In genomic region chr5:140402258-140403074, GRCh38 we compare ENCODE assay signal across 8 cellular contexts. TPM values are rescaled to one million over a fixed set of nuclear protein-coding genes. Genes with fewer than 3 reads are reported as not detected.
DNase-seq lines count a peak whose midpoint lies in the region; ATAC-seq and TF ChIP-seq lines count a peak whose summit lies in the region.

No MANE protein-coding gene starts in this region.

- no peaks in the 10 kb centered on the region; the same call in 1 of the 2 replicates for H3K9me3 ChIP-seq in AG04450 (ENCODE audit: control insufficient read depth, insufficient read depth, low read length)

- peak; percentile 1 for ATAC-seq in GM19351 (IDR thresholded peaks at IDR 0.05; ENCODE audit: unreplicated experiment)

- no peaks in the 10 kb centered on the region for H3K27me3 ChIP-seq in AG04450 (ENCODE audit: control insufficient read depth, insufficient read depth, low read length)

- H3K4me3 ChIP-seq in AG04450 (ENCODE audit: low read depth, low read length) = peak overlapping the region; percentile 93

- peak overlapping the region; percentile 11 for H3K27ac ChIP-seq in AG04450 (ENCODE audit: low read depth, low read length)

- TF ChIP-seq CTCF in AG04450 (IDR thresholded peaks at IDR 0.05; ENCODE audit: low read depth, low read length) = no peak

- POLR2A ChIA-PET in AG04450 (lab: Yijun Ruan, JAX) = interaction anchor here (0.7 to 1.1 kb wide), 4 partner anchors 80 to 298 kb away, joined by 3 to 7 read pairs (median 6); partner anchors contain the start of genes HARS1, HARS2 and ZMAT2

- CTCF ChIA-PET in AG04450 (lab: Charles Lee) = interaction anchor here (0.5 to 1.8 kb wide), 4 partner anchors 30 to 1158 kb away, joined by 4 to 6 read pairs (median 4); no protein-coding TSS in a partner anchor

- DNase-seq in AG04450 (ENCODE audit: low read depth, low spot score) (no peak), NCI-H226 (peak; percentile 57), ecto neural progenitor cell (ENCODE audit: low spot score) (peak; percentile 73), medulla oblongata (ENCODE audit: extremely low spot score) (peak; percentile 46), GM19240 (ENCODE audit: insufficient read length, low spot score) (no peak)
- peak; percentile 40 to 42 for DNase-seq in activated CD4-positive, alpha-beta T cell treated with anti-CD3 and anti-CD28 coated beads, Interleukin-2, amount 50 U/mL, for 4 hours
- peak; percentile 22 to 35 for DNase-seq in stimulated activated CD8-positive, alpha-beta memory T cell treated with anti-CD3 and anti-CD28 coated beads, Interleukin-15, amount 100 ng/mL, for 4 hours (ENCODE audit: low read depth in 2 of 2)

RNA-seq across cellular contexts. Expression of gene ANKHD1, which starts 0.8 kb away (rescaled TPM):
- 54.3 and 56.6 TPM in 2 replicates for polyA plus RNA-seq in AG04450 (2011; rRNA removed)
- polyA minus RNA-seq in AG04450 (2011; rRNA and poly(A)+ RNA removed) = 62.4 and 93.9 TPM in 2 replicates

RNA-seq across cellular contexts. Expression of gene SLC4A9, which starts 42.5 kb away (rescaled TPM):
- polyA plus RNA-seq in AG04450 (2011; rRNA removed) = not detected in 2 replicates
- polyA minus RNA-seq in AG04450 (2011; rRNA and poly(A)+ RNA removed) = not detected in 2 replicates

RNA-seq across cellular contexts. Expression of gene HBEGF, which starts 56.1 kb away (rescaled TPM):
- 6.6 and 7.0 TPM in 2 replicates for polyA plus RNA-seq in AG04450 (2011; rRNA removed)
- polyA minus RNA-seq in AG04450 (2011; rRNA and poly(A)+ RNA removed) = 2.2 and 3.3 TPM in 2 replicates

Comparison
In these comparisons a context has a peak if more than half of its experiments do, and no peak if none do; other contexts are left out.
1. DNase-seq: peak in NCI-H226 (single experiment), activated CD4-positive, alpha-beta T cell treated with anti-CD3 and anti-CD28 coated beads, Interleukin-2, amount 50 U/mL, for 4 hours (2 of 2), ecto neural progenitor cell (single experiment), medulla oblongata (single experiment) and stimulated activated CD8-positive, alpha-beta memory T cell treated with anti-CD3 and anti-CD28 coated beads, Interleukin-15, amount 100 ng/mL, for 4 hours (2 of 2); none in AG04450 (single experiment) and GM19240 (single experiment).